Comparison of ENCODE assay signal across 28 cellular contexts in genomic region chr6:40343887-40344565, GRCh38.
A peak's percentile ranks its signal among the peaks of the same experiment; 100 is the strongest.
DNase-seq lines count a peak whose midpoint lies in the region; ATAC-seq and TF ChIP-seq lines count a peak whose summit lies in the region.
"Had no signal": no experiment of that assay in that cellular context is flagged by ENCODE, and none has a peak within 500 bp of the region (broad histone marks: within the 10 kb centered on the region; RNA-seq: fewer than 3 reads in every experiment).

No MANE protein-coding gene starts in this region.

- TF ChIP-seq CTCF in nephron (IDR thresholded peaks at IDR 0.05; ENCODE audit: unreplicated experiment in 3 of 3) (no peak), testis (IDR thresholded peaks at IDR 0.05) (no peak)

- no peaks in the 10 kb centered on the region for H3K27me3 ChIP-seq in testis
- H3K27me3 ChIP-seq: gastrocnemius medialis, sigmoid colon, upper lobe of left lung had no signal

- CTCF ChIA-PET in activated CD4-positive, alpha-beta T cell treated with anti-CD3 and anti-CD28 coated beads, Interleukin-2, amount 10 ng/mL, durations not matched to agents 7 days and 5 days (lab: Charles Lee), result interaction anchor here (1.5 kb wide), 1 partner anchor 11 kb away, joined by 4 read pairs; no protein-coding TSS in a partner anchor
- CTCF ChIA-PET in activated CD8-positive, alpha-beta memory T cell treated with anti-CD3 and anti-CD28 coated beads, Interleukin-2, amount 10 ng/mL, durations not matched to agents 7 days and 5 days (lab: Charles Lee), result no interaction called here

- H3K27me3 Mint-ChIP-seq in activated CD4-positive, alpha-beta T cell treated with anti-CD3 and anti-CD28 coated beads, Interleukin-2, amount 10 ng/mL, durations not matched to agents 7 days and 5 days, result no peaks in the 10 kb centered on the region
- peaks cover 20% of the 10 kb centered on the region for H3K27me3 Mint-ChIP-seq in activated CD8-positive, alpha-beta memory T cell treated with anti-CD3 and anti-CD28 coated beads, Interleukin-2, amount 10 ng/mL, durations not matched to agents 7 days and 5 days
- H3K27me3 Mint-ChIP-seq in nephron (ENCODE audit: low read depth), result peaks cover 38% of the 10 kb centered on the region
- H3K27me3 Mint-ChIP-seq: activated B cell treated with CpG ODN at 0.5 μM for 24 hours had no signal

- H3K4me1 ChIP-seq in testis, result peaks cover 15% of the 10 kb centered on the region
- H3K4me1 ChIP-seq: left lung, parathyroid adenoma, upper lobe of left lung had no signal

- no peak for ATAC-seq in activated CD8-positive, alpha-beta memory T cell treated with anti-CD3 and anti-CD28 coated beads, Interleukin-2, amount 10 ng/mL, durations not matched to agents 7 days and 5 days
- no peak for ATAC-seq in HG02870 (IDR thresholded peaks at IDR 0.05; ENCODE audit: unreplicated experiment)
- ATAC-seq in HG03095 (IDR thresholded peaks at IDR 0.05; ENCODE audit: unreplicated experiment), result no peak
- ATAC-seq: activated naive CD8-positive, alpha-beta T cell treated with anti-CD3 and anti-CD28 coated beads, Interleukin-2, amount 50 U/mL, for 24 hours; CD8-positive, alpha-beta T cell; effector memory CD8-positive, alpha-beta T cell; gastrocnemius medialis; left lung; stimulated activated naive CD8-positive, alpha-beta T cell treated with anti-CD3 and anti-CD28 coated beads, Interleukin-15, amount 100 ng/mL, for 72 hours had no signal

- no peaks in the 10 kb centered on the region for H3K36me3 Mint-ChIP-seq in activated CD4-positive, alpha-beta T cell treated with anti-CD3 and anti-CD28 coated beads, Interleukin-2, amount 10 ng/mL, durations not matched to agents 7 days and 5 days (ENCODE audit: low read depth)
- no peaks in the 10 kb centered on the region for H3K36me3 Mint-ChIP-seq in activated CD8-positive, alpha-beta memory T cell treated with anti-CD3 and anti-CD28 coated beads, Interleukin-2, amount 10 ng/mL, durations not matched to agents 7 days and 5 days
- H3K36me3 Mint-ChIP-seq in nephron (ENCODE audit: low read depth), result peaks cover 3% of the 10 kb centered on the region
- H3K36me3 Mint-ChIP-seq: CD8-positive, alpha-beta T cell; immature natural killer cell had no signal

- POLR2A ChIA-PET in activated CD4-positive, alpha-beta T cell treated with anti-CD3 and anti-CD28 coated beads, Interleukin-2, amount 10 ng/mL, durations not matched to agents 7 days and 5 days (lab: Charles Lee), result no interaction called here

- H3K9me3 ChIP-seq in testis, result no peaks in the 10 kb centered on the region
- H3K9me3 ChIP-seq: gastrocnemius medialis, left lung, sigmoid colon, upper lobe of left lung had no signal

- no peak overlapping the region for H3K4me3 Mint-ChIP-seq in activated CD4-positive, alpha-beta T cell treated with anti-CD3 and anti-CD28 coated beads, Interleukin-2, amount 10 ng/mL, durations not matched to agents 7 days and 5 days
- no peak overlapping the region for H3K4me3 Mint-ChIP-seq in activated CD8-positive, alpha-beta memory T cell treated with anti-CD3 and anti-CD28 coated beads, Interleukin-2, amount 10 ng/mL, durations not matched to agents 7 days and 5 days
- H3K4me3 Mint-ChIP-seq in nephron, result peak overlapping the region in 1 of 3 experiments; percentile 59
- H3K4me3 Mint-ChIP-seq: activated B cell treated with CpG ODN at 0.5 μM for 24 hours; activated naive CD8-positive, alpha-beta T cell treated with anti-CD3 and anti-CD28 coated beads, Interleukin-2, amount 50 U/mL, for 24 hours; CD8-positive, alpha-beta T cell; effector memory CD8-positive, alpha-beta T cell; immature natural killer cell; stimulated activated naive CD8-positive, alpha-beta T cell treated with anti-CD3 and anti-CD28 coated beads, Interleukin-15, amount 100 ng/mL, for 72 hours had no signal

- no peaks in the 10 kb centered on the region for H3K36me3 ChIP-seq in testis (ENCODE audit: low read depth, missing control alignments)
- H3K36me3 ChIP-seq: gastrocnemius medialis, left lung, sigmoid colon, upper lobe of left lung had no signal

- no peak overlapping the region for H3K27ac ChIP-seq in testis
- H3K27ac ChIP-seq: left lung, parathyroid adenoma, sigmoid colon, upper lobe of left lung had no signal

- no peak overlapping the region for H3K4me3 ChIP-seq in testis
- H3K4me3 ChIP-seq: gastrocnemius medialis, left lung, sigmoid colon, upper lobe of left lung had no signal

- intact Hi-C loops in testis (cut with DNase I; ENCODE audit: low total_unique reads), result no loop called here

- peaks cover 9% of the 10 kb centered on the region for H3K4me1 Mint-ChIP-seq in activated CD4-positive, alpha-beta T cell treated with anti-CD3 and anti-CD28 coated beads, Interleukin-2, amount 10 ng/mL, durations not matched to agents 7 days and 5 days
- no peaks in the 10 kb centered on the region for H3K4me1 Mint-ChIP-seq in activated CD8-positive, alpha-beta memory T cell treated with anti-CD3 and anti-CD28 coated beads, Interleukin-2, amount 10 ng/mL, durations not matched to agents 7 days and 5 days
- H3K4me1 Mint-ChIP-seq in nephron, result peaks cover 56% of the 10 kb centered on the region
- H3K4me1 Mint-ChIP-seq: activated B cell treated with CpG ODN at 0.5 μM for 24 hours; activated naive CD8-positive, alpha-beta T cell treated with anti-CD3 and anti-CD28 coated beads, Interleukin-2, amount 50 U/mL, for 24 hours; immature natural killer cell; stimulated activated naive CD8-positive, alpha-beta T cell treated with anti-CD3 and anti-CD28 coated beads, Interleukin-15, amount 100 ng/mL, for 72 hours had no signal

- DNase-seq in activated CD4-positive, alpha-beta T cell treated with anti-CD3 and anti-CD28 coated beads, Interleukin-2, amount 10 ng/mL, durations not matched to agents 7 days and 5 days, result no peak
- no peak for DNase-seq in activated CD4-positive, alpha-beta T cell treated with anti-CD3 and anti-CD28 coated beads, Interleukin-2, amount 50 U/mL, for 48 hours
- DNase-seq in activated CD8-positive, alpha-beta memory T cell treated with anti-CD3 and anti-CD28 coated beads, Interleukin-2, amount 10 ng/mL, durations not matched to agents 7 days and 5 days, result peak; percentile 25
- DNase-seq in testis, result peak; percentile 8
- no peak for DNase-seq in dedifferentiated amniotic fluid mesenchymal stem cell (ENCODE audit: extremely low spot score)
- DNase-seq: 8988T; activated B cell treated with CpG ODN at 0.5 μM for 24 hours; activated CD4-positive, alpha-beta T cell treated with anti-CD3 and anti-CD28 coated beads, Interleukin-2, amount 50 U/mL, for 4 hours; activated gamma-delta T cell; activated naive CD8-positive, alpha-beta T cell treated with anti-CD3 and anti-CD28 coated beads, Interleukin-2, amount 50 U/mL, for 24 hours; AML-193; DMS153; effector memory CD8-positive, alpha-beta T cell; gastrocnemius medialis; HCEC 1CT; hippocampal formation; immature natural killer cell; left lung; NCI-H1694 treated with DMSO at 0.1 percent for 48 hours; stimulated activated naive CD8-positive, alpha-beta T cell treated with anti-CD3 and anti-CD28 coated beads, Interleukin-15, amount 100 ng/mL, for 72 hours; T-helper 9 cell had no signal

- peak overlapping the region; percentile 21 for H3K27ac Mint-ChIP-seq in activated CD4-positive, alpha-beta T cell treated with anti-CD3 and anti-CD28 coated beads, Interleukin-2, amount 10 ng/mL, durations not matched to agents 7 days and 5 days
- no peak overlapping the region for H3K27ac Mint-ChIP-seq in activated CD8-positive, alpha-beta memory T cell treated with anti-CD3 and anti-CD28 coated beads, Interleukin-2, amount 10 ng/mL, durations not matched to agents 7 days and 5 days
- peak overlapping the region; percentile 55 to 79 (median 69) for H3K27ac Mint-ChIP-seq in nephron
- H3K27ac Mint-ChIP-seq: activated B cell treated with CpG ODN at 0.5 μM for 24 hours; activated naive CD8-positive, alpha-beta T cell treated with anti-CD3 and anti-CD28 coated beads, Interleukin-2, amount 50 U/mL, for 24 hours; CD8-positive, alpha-beta T cell; effector memory CD8-positive, alpha-beta T cell; stimulated activated naive CD8-positive, alpha-beta T cell treated with anti-CD3 and anti-CD28 coated beads, Interleukin-15, amount 100 ng/mL, for 72 hours had no signal

- TF ChIP-seq POLR2A in testis (IDR thresholded peaks at IDR 0.05), result no peak

- WGBS in testis, 2 donors, result 72 to 73% methylated on average over 7 of the region's 7 CpGs

- H3K9me3 Mint-ChIP-seq in activated CD4-positive, alpha-beta T cell treated with anti-CD3 and anti-CD28 coated beads, Interleukin-2, amount 10 ng/mL, durations not matched to agents 7 days and 5 days, result no peaks in the 10 kb centered on the region
- no peaks in the 10 kb centered on the region for H3K9me3 Mint-ChIP-seq in activated CD8-positive, alpha-beta memory T cell treated with anti-CD3 and anti-CD28 coated beads, Interleukin-2, amount 10 ng/mL, durations not matched to agents 7 days and 5 days (ENCODE audit: low read depth)
- no peaks in the 10 kb centered on the region for H3K9me3 Mint-ChIP-seq in nephron
- H3K9me3 Mint-ChIP-seq: activated B cell treated with CpG ODN at 0.5 μM for 24 hours; activated naive CD8-positive, alpha-beta T cell treated with anti-CD3 and anti-CD28 coated beads, Interleukin-2, amount 50 U/mL, for 24 hours; CD8-positive, alpha-beta T cell; effector memory CD8-positive, alpha-beta T cell; stimulated activated naive CD8-positive, alpha-beta T cell treated with anti-CD3 and anti-CD28 coated beads, Interleukin-15, amount 100 ng/mL, for 72 hours had no signal

Comparison
In these comparisons a context has a peak if more than half of its experiments do, and no peak if none do; other contexts are left out.
1. DNase-seq: peak in activated CD8-positive, alpha-beta memory T cell treated with anti-CD3 and anti-CD28 coated beads, Interleukin-2, amount 10 ng/mL, durations not matched to agents 7 days and 5 days (single experiment) and testis (single experiment); none in activated CD4-positive, alpha-beta T cell treated with anti-CD3 and anti-CD28 coated beads, Interleukin-2, amount 10 ng/mL, durations not matched to agents 7 days and 5 days (single experiment), activated CD4-positive, alpha-beta T cell treated with anti-CD3 and anti-CD28 coated beads, Interleukin-2, amount 50 U/mL, for 48 hours (0 of 2) and dedifferentiated amniotic fluid mesenchymal stem cell (single experiment).